16 cellular contexts compared by ENCODE assay signal in genomic region chr21:33648555-33648954, GRCh38. TPM values are rescaled to one million over a fixed set of nuclear protein-coding genes. Genes with fewer than 3 reads are reported as not detected.
DNase-seq lines count a peak whose midpoint lies in the region; ATAC-seq, FAIRE-seq and TF ChIP-seq lines count a peak whose summit lies in the region.
"Had no signal": no experiment of that assay in that cellular context is flagged by ENCODE, and none has a peak within 500 bp of the region (broad histone marks: within the 10 kb centered on the region; RNA-seq: fewer than 3 reads in every experiment).

No MANE protein-coding gene starts in this region.

- intact Hi-C loops in endothelial cell of umbilical vein (cut with micrococcal nuclease): no loop called here

- peak overlapping the region; percentile 47; the same call in 1 of the 2 replicates for H3K27ac Mint-ChIP-seq in HFFc6
- H3K27ac Mint-ChIP-seq in WTC11: peak overlapping the region; percentile 30
- H3K27ac Mint-ChIP-seq: CD8-positive, alpha-beta T cell had no signal

- no peaks in the 10 kb centered on the region for H3K36me3 ChIP-seq in endothelial cell of umbilical vein (ENCODE audit: control insufficient read depth in 2 of 2, extremely low read depth in 1 of 2, insufficient read depth in 2 of 2, low read length in 2 of 2)
- H3K36me3 ChIP-seq: HAP-1 had no signal

- peak overlapping the region; percentile 4 for H3K4me2 ChIP-seq in endothelial cell of umbilical vein (ENCODE audit: insufficient read depth, low read length)
- H3K4me2 ChIP-seq: KMS-11 had no signal

- ATAC-seq in WTC11 (no peak), GM19455 (IDR thresholded peaks at IDR 0.05; ENCODE audit: unreplicated experiment) (no peak), HG02759 (IDR thresholded peaks at IDR 0.05; ENCODE audit: unreplicated experiment) (no peak)
- ATAC-seq: CD8-positive, alpha-beta T cell had no signal

- H3K9me3 Mint-ChIP-seq in HFFc6 (no peaks in the 10 kb centered on the region), WTC11 (no peaks in the 10 kb centered on the region)
- H3K9me3 Mint-ChIP-seq: CD14-positive monocyte; CD8-positive, alpha-beta T cell had no signal

- peaks cover 27% of the 10 kb centered on the region for H3K4me1 ChIP-seq in endothelial cell of umbilical vein (ENCODE audit: control insufficient read depth, extremely low read depth, insufficient read depth, low read length)

- no peak overlapping the region for H3K9ac ChIP-seq in endothelial cell of umbilical vein (replicated peaks; ENCODE audit: extremely low read depth, insufficient read depth, low read length)
- H3K9ac ChIP-seq: KMS-11 had no signal

- no peak overlapping the region for H2AFZ ChIP-seq in endothelial cell of umbilical vein (ENCODE audit: low read depth, low read length)

- TF ChIP-seq POLR2A in endothelial cell of umbilical vein (IDR thresholded peaks at IDR 0.05; ENCODE audit: low read depth, low read length): no peak

- no peak for TF ChIP-seq CTCF in HFFc6 (IDR thresholded peaks at IDR 0.05)
- no peak for TF ChIP-seq CTCF in WTC11 (IDR thresholded peaks at IDR 0.05)
- TF ChIP-seq CTCF in endothelial cell of umbilical vein (IDR thresholded peaks at IDR 0.05; ENCODE audit: extremely low read depth in 1 of 2, insufficient read depth in 1 of 2, low read depth in 1 of 2, low read length in 2 of 2): no peak

- no peaks in the 10 kb centered on the region for H3K9me3 ChIP-seq in endothelial cell of umbilical vein (replicated peaks; ENCODE audit: control insufficient read depth, insufficient read depth, low read length)
- H3K9me3 ChIP-seq: HAP-1 had no signal

- no peak overlapping the region for H3K27ac ChIP-seq in endothelial cell of umbilical vein (ENCODE audit: insufficient read depth, low read depth, low read length)
- H3K27ac ChIP-seq: KMS-11 had no signal

- no peak overlapping the region for H3K4me3 ChIP-seq in endothelial cell of umbilical vein (replicated peaks in 1 of 3; ENCODE audit: insufficient read depth in 1 of 3, low read depth in 1 of 3, low read length in 3 of 3)
- H3K4me3 ChIP-seq: HAP-1 had no signal

- no peaks in the 10 kb centered on the region for H3K9me1 ChIP-seq in endothelial cell of umbilical vein (replicated peaks; ENCODE audit: control insufficient read depth, extremely low read depth, insufficient read depth, low read length)

- peaks cover 97% of the 10 kb centered on the region for H3K79me2 ChIP-seq in endothelial cell of umbilical vein (ENCODE audit: control insufficient read depth, insufficient read depth, low read length)

- H3K36me3 Mint-ChIP-seq in HFFc6 (ENCODE audit: low read depth): peaks cover under 1% of the 10 kb centered on the region
- no peaks in the 10 kb centered on the region; the same call in 1 of the 2 replicates for H3K36me3 Mint-ChIP-seq in WTC11
- H3K36me3 Mint-ChIP-seq: CD14-positive monocyte; CD8-positive, alpha-beta T cell had no signal

- no peaks in the 10 kb centered on the region for H4K20me1 ChIP-seq in endothelial cell of umbilical vein (replicated peaks; ENCODE audit: control insufficient read depth, extremely low read depth, insufficient read depth, low read length)

- H3K27me3 Mint-ChIP-seq in HFFc6 (ENCODE audit: insufficient read depth) (no peaks in the 10 kb centered on the region; the same call in 1 of the 2 replicates), WTC11 (ENCODE audit: low read depth) (no peaks in the 10 kb centered on the region)

- FAIRE-seq in endothelial cell of umbilical vein (lab: Jason Lieb, UNC): no peak
- no peak for FAIRE-seq in urothelium cell line (lab: Jason Lieb, UNC)
- FAIRE-seq: GM12892 had no signal

- no TSS peak for BruUV-seq in endothelial cell of umbilical vein (replicated peaks; lab: Mats Ljungman, UMichigan)

- CTCF ChIA-PET in WTC11 (lab: Charles Lee) (interaction anchor here (1.4 kb wide), 1 partner anchor 246 kb away, joined by 3 read pairs; no protein-coding TSS in a partner anchor), endothelial cell of umbilical vein (lab: Charles Lee) (no interaction called here)

- no peak for DNase-seq in HFFc6
- no peak for DNase-seq in WTC11 (ENCODE audit: low spot score)
- no peak for DNase-seq in endothelial cell of umbilical vein (ENCODE audit: low read depth, low spot score)
- DNase-seq in urothelium cell line (ENCODE audit: low spot score): no peak
- DNase-seq: CD8-positive, alpha-beta T cell; COR-L47; DND-41; GDM1; GOT3; IMR-90 had no signal

- dilution Hi-C loops in endothelial cell of umbilical vein (cut with MboI; ENCODE audit: extremely low pct_ligation_motif_present, low sequenced_read_pairs): no loop called here

- POLR2A ChIA-PET in WTC11 (lab: Charles Lee) (no interaction called here), endothelial cell of umbilical vein (lab: Charles Lee) (no interaction called here)

- H3K4me1 Mint-ChIP-seq in HFFc6 (ENCODE audit: low read depth): peaks cover 66% of the 10 kb centered on the region
- H3K4me1 Mint-ChIP-seq in WTC11: peaks cover 65% of the 10 kb centered on the region

- H3K4me3 Mint-ChIP-seq in HFFc6: no peak overlapping the region
- no peak overlapping the region for H3K4me3 Mint-ChIP-seq in WTC11
- H3K4me3 Mint-ChIP-seq: CD14-positive monocyte; CD8-positive, alpha-beta T cell had no signal

- no peaks in the 10 kb centered on the region for H3K27me3 ChIP-seq in endothelial cell of umbilical vein (ENCODE audit: control insufficient read depth in 2 of 2, insufficient read depth in 2 of 2, low read length in 2 of 2)

TF ChIP-seq in WTC11, 78 proteins besides CTCF, POLR2A, EP300 and RAD21 (continues in another document):
- TF ChIP-seq, protein P1, sequence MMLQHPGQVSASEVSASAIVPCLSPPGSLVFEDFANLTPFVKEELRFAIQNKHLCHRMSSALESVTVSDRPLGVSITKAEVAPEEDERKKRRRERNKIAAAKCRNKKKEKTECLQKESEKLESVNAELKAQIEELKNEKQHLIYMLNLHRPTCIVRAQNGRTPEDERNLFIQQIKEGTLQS (CRISPR knock-in tag; conservative IDR thresholded peaks at IDR 0.05): no peak

TF ChIP-seq in endothelial cell of umbilical vein, 7 proteins besides CTCF, POLR2A, EP300 and RAD21:
- TF ChIP-seq MYC (IDR thresholded peaks at IDR 0.05; ENCODE audit: low read depth, low read length) (no peak), MAX (IDR thresholded peaks at IDR 0.05; ENCODE audit: insufficient read depth, insufficient read length) (no peak), FOS (IDR thresholded peaks at IDR 0.05; ENCODE audit: borderline replicate concordance, insufficient read depth, low read length) (no peak), GATA2 (IDR thresholded peaks at IDR 0.05; ENCODE audit: insufficient read depth, insufficient read length, low read depth, low read length) (no peak), JUN (IDR thresholded peaks at IDR 0.05; ENCODE audit: borderline replicate concordance, insufficient read depth, insufficient read length, low read depth) (no peak), EZH2 (IDR thresholded peaks at IDR 0.05; ENCODE audit: borderline replicate concordance, low read depth, low read length, severe bottlenecking) (no peak), POLR2AphosphoS5 (IDR thresholded peaks at IDR 0.05; ENCODE audit: insufficient read depth, low read depth, low read length) (no peak)
TF ChIP-seq in endothelial cell of umbilical vein: peak in this region for 0.

RNA-seq across cellular contexts. Expression of gene ITSN1, which starts 6.3 kb away (rescaled TPM):
- 10 to 100 TPM; 47.7 to 54.8 (median 54.0) TPM for total RNA-seq in HFFc6 (2021; fragmentation: NEBNext Ultra II Directional; extraction: Animal tissue kit (Norgen Biotek cat#: 25700))
- total RNA-seq in WTC11 (2021): 66.0 to 79.4 TPM (median 69.6 TPM) in 3 replicates
- total RNA-seq in endothelial cell of umbilical vein: 86.8 and 91.9 TPM in 2 replicates
- polyA plus RNA-seq in endothelial cell of umbilical vein: 62.1 and 72.2 TPM in 2 replicates
- 86.0 and 94.1 TPM in 2 replicates for polyA plus RNA-seq in endothelial cell of umbilical vein (2011; cell fraction: cytosol; rRNA removed)
- 317 and 318 TPM in 2 replicates for polyA plus RNA-seq in endothelial cell of umbilical vein (2011; cell fraction: nucleus; rRNA removed)
- polyA plus RNA-seq in endothelial cell of umbilical vein (2012): 76.2 and 79.8 TPM in 2 replicates
- polyA minus RNA-seq in endothelial cell of umbilical vein: 140 TPM in 2 replicates
- polyA minus RNA-seq in endothelial cell of umbilical vein (2011; cell fraction: cytosol; rRNA and poly(A)+ RNA removed): 47.3 TPM
- 171 and 174 TPM in 2 replicates for polyA minus RNA-seq in endothelial cell of umbilical vein (2011; cell fraction: nucleus; rRNA and poly(A)+ RNA removed)

RNA-seq across cellular contexts. Expression of gene CRYZL1, which starts 7.0 kb away (rescaled TPM):
- 10 to 100 TPM; 28.0 to 32.8 (median 30.2) TPM for total RNA-seq in HFFc6 (2021; fragmentation: NEBNext Ultra II Directional; extraction: Animal tissue kit (Norgen Biotek cat#: 25700))
- 21.9 to 31.8 TPM (median 24.7 TPM) in 3 replicates for total RNA-seq in WTC11 (2021)
- 41.1 and 42.1 TPM in 2 replicates for total RNA-seq in endothelial cell of umbilical vein
- polyA plus RNA-seq in endothelial cell of umbilical vein: 20.7 and 26.4 TPM in 2 replicates
- 30.0 and 36.2 TPM in 2 replicates for polyA plus RNA-seq in endothelial cell of umbilical vein (2011; cell fraction: cytosol; rRNA removed)
- polyA plus RNA-seq in endothelial cell of umbilical vein (2011; cell fraction: nucleus; rRNA removed): 86.2 and 112 TPM in 2 replicates
- polyA plus RNA-seq in endothelial cell of umbilical vein (2012): 36.4 and 43.2 TPM in 2 replicates
- polyA minus RNA-seq in endothelial cell of umbilical vein: 48.5 and 54.1 TPM in 2 replicates
- 11.7 TPM for polyA minus RNA-seq in endothelial cell of umbilical vein (2011; cell fraction: cytosol; rRNA and poly(A)+ RNA removed)
- polyA minus RNA-seq in endothelial cell of umbilical vein (2011; cell fraction: nucleus; rRNA and poly(A)+ RNA removed): 54.9 and 75.3 TPM in 2 replicates
